8 cellular contexts compared by ENCODE assay signal in the genomic region with DNA sequence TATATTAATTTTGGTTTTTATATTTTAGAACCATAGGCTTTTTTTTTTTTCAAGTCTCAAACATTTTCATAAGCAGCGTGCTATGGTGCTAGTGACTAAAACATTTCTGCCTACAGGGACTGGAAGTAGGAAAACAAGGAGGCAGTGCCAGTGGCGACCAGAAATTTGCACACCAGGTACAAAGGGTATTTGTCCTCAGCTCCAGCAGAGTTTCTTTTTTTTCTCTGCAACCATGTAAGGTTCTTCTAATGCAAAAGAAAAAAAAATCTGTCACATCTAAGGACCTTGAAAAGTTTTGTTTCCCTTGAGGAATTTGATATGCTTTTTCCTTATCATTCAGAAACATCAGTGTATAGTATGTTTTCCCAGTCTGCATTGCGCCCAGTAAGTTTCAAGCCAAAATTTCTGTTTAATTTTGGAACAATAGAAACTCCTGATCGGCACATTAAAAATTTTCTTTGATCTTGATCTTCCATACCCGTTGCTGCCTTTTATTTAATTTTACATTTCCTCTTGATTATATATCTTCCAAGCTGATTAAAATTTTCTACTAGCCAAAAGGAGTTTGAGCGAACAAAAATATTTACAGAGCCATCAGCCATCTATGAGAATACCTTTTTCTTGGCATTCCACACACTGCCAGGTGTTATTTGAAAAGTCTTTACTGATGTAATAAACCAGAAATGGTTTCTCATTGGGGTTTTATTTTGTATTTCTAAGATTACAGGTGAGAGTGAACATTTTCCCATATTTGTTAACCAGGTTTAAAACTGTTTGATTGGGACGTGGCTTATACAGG.
DNase-seq lines count a peak whose midpoint lies in the region; ATAC-seq, FAIRE-seq and TF ChIP-seq lines count a peak whose summit lies in the region.

No MANE protein-coding gene starts in this region.

- no peaks in the 10 kb centered on the region for H3K36me3 ChIP-seq in iPS DF 6.9 (ENCODE audit: control insufficient read depth, insufficient read depth, low read length)

- WGBS in iPS DF 6.9 (ENCODE audit: insufficient coverage, insufficient read length): no CpG with 5 or more reads among the region's 7 CpGs

- H3K4me3 Mint-ChIP-seq in stimulated activated memory B cell treated with anti-CD40 and anti-IgM and Interleukin-4, amounts not matched to agents 10 μg/mL and 1 μg/mL and 100 μg/mL, for 72 hours: peak overlapping the region; percentile 85

- no peaks in the 10 kb centered on the region for H3K9me3 Mint-ChIP-seq in stimulated activated memory B cell treated with anti-CD40 and anti-IgM and Interleukin-4, amounts not matched to agents 10 μg/mL and 1 μg/mL and 100 μg/mL, for 72 hours

- ATAC-seq in stimulated activated memory B cell treated with anti-CD40 and anti-IgM and Interleukin-4, amounts not matched to agents 10 μg/mL and 1 μg/mL and 100 μg/mL, for 72 hours: no peak
- ATAC-seq in HG03135 (IDR thresholded peaks at IDR 0.05; ENCODE audit: unreplicated experiment): no peak

- H3K36me3 Mint-ChIP-seq in stimulated activated memory B cell treated with anti-CD40 and anti-IgM and Interleukin-4, amounts not matched to agents 10 μg/mL and 1 μg/mL and 100 μg/mL, for 72 hours: peaks cover 13% of the 10 kb centered on the region

- H3K4me3 ChIP-seq in iPS DF 6.9 (ENCODE audit: low read length): peak overlapping the region; percentile 56; the same call in 1 of the 2 replicates

- peak overlapping the region; percentile 94 for H3K27ac ChIP-seq in VCaP
- no peak overlapping the region for H3K27ac ChIP-seq in iPS DF 6.9 (ENCODE audit: low read length)

- no peaks in the 10 kb centered on the region for H3K27me3 ChIP-seq in iPS DF 6.9 (ENCODE audit: control insufficient read depth, insufficient read depth, low read length)

- peak overlapping the region; percentile 72 for H3K27ac Mint-ChIP-seq in stimulated activated memory B cell treated with anti-CD40 and anti-IgM and Interleukin-4, amounts not matched to agents 10 μg/mL and 1 μg/mL and 100 μg/mL, for 72 hours

- no peak for FAIRE-seq in RCC 7860 (lab: Jason Lieb, UNC)

- DNase-seq in NCI-H1092 treated with DMSO at 0.1 percent for 48 hours (lab: John Stamatoyannopoulos, UW): peak; percentile 58
- no peak for DNase-seq in NCI-H1092 (lab: John Stamatoyannopoulos, UW)
- DNase-seq in iPS DF 6.9 (ENCODE audit: low read depth, low spot score): no peak
- no peak for DNase-seq in RCC 7860 (ENCODE audit: low spot score)
- no peak for DNase-seq in LoVo (ENCODE audit: low spot score)

- no peak for TF ChIP-seq CTCF in VCaP (conservative IDR thresholded peaks at IDR 0.05)

- no peaks in the 10 kb centered on the region for H3K9me3 ChIP-seq in iPS DF 6.9 (ENCODE audit: control insufficient read depth, insufficient read depth, low read length)

- no peaks in the 10 kb centered on the region for H3K4me1 ChIP-seq in iPS DF 6.9 (ENCODE audit: control insufficient read depth, insufficient read depth, low read length)

- peaks cover 41% of the 10 kb centered on the region for H3K4me1 Mint-ChIP-seq in stimulated activated memory B cell treated with anti-CD40 and anti-IgM and Interleukin-4, amounts not matched to agents 10 μg/mL and 1 μg/mL and 100 μg/mL, for 72 hours

- peaks cover 11% of the 10 kb centered on the region for H3K27me3 Mint-ChIP-seq in stimulated activated memory B cell treated with anti-CD40 and anti-IgM and Interleukin-4, amounts not matched to agents 10 μg/mL and 1 μg/mL and 100 μg/mL, for 72 hours
